ENCODE assay signal across 1 cellular context in genomic region chr15:71456812-71457211, GRCh38.
TF ChIP-seq lines count a peak whose summit lies in the region.

No MANE protein-coding gene starts in this region.

TF ChIP-seq in liver, 16 proteins besides CTCF, POLR2A, EP300 and RAD21 (continued from another document):
- TF ChIP-seq FOXA2 (IDR thresholded peaks at IDR 0.05) (no peak), ATF3 (IDR thresholded peaks at IDR 0.05) (no peak), EGR1 (IDR thresholded peaks at IDR 0.05; ENCODE audit: low read depth in 2 of 2) (no peak), MAX (IDR thresholded peaks at IDR 0.05) (no peak), HNF4A (conservative IDR thresholded peaks at IDR 0.05) (peak; percentile 75 to 83), GABPA (IDR thresholded peaks at IDR 0.05 in 1 of 2, conservative IDR thresholded peaks at IDR 0.05 in 1 of 2) (no peak), RXRA (IDR thresholded peaks at IDR 0.05) (peak in 1 of 2 donors; percentile 26), TAF1 (conservative IDR thresholded peaks at IDR 0.05) (no peak), NR2F2 (IDR thresholded peaks at IDR 0.05) (no peak), FOXA1 (IDR thresholded peaks at IDR 0.05) (no peak), ZBTB33 (IDR thresholded peaks at IDR 0.05) (no peak), SP1 (IDR thresholded peaks at IDR 0.05) (no peak)
